11 cellular contexts compared by ENCODE assay signal in genomic region chr20:51529758-51530157, GRCh38. TPM values are rescaled to one million over a fixed set of nuclear protein-coding genes. Genes with fewer than 3 reads are reported as not detected.
DNase-seq lines count a peak whose midpoint lies in the region; TF ChIP-seq lines count a peak whose summit lies in the region.
"Had no signal": no experiment of that assay in that cellular context is flagged by ENCODE, and none has a peak within 500 bp of the region (broad histone marks: within the 10 kb centered on the region; RNA-seq: fewer than 3 reads in every experiment).

No MANE protein-coding gene starts in this region.

- TF ChIP-seq CTCF in MM.1S (IDR thresholded peaks at IDR 0.05; ENCODE audit: low read length) (no peak), suprapubic skin (IDR thresholded peaks at IDR 0.05) (no peak)

- no peak overlapping the region for H2AFZ ChIP-seq in MM.1S (ENCODE audit: low read length)

- peaks cover 98% of the 10 kb centered on the region for H3K4me1 ChIP-seq in CD8-positive, alpha-beta memory T cell (ENCODE audit: insufficient read depth, low read length)
- H3K4me1 ChIP-seq in MM.1S (ENCODE audit: low read length) (no peaks in the 10 kb centered on the region), suprapubic skin (peaks cover 36% of the 10 kb centered on the region)
- H3K4me1 ChIP-seq: BE2C had no signal

- peaks cover 89 to 100% (median 99%) of the 10 kb centered on the region in 3 donors for H3K4me1 Mint-ChIP-seq in CD8-positive, alpha-beta memory T cell
- peaks cover 94% of the 10 kb centered on the region for H3K4me1 Mint-ChIP-seq in activated naive CD4-positive, alpha-beta T cell treated with anti-CD3 and anti-CD28 coated beads for 36 hours (ENCODE audit: low read depth)

- H3K27me3 Mint-ChIP-seq in CD8-positive, alpha-beta memory T cell = no peaks in the 10 kb centered on the region
- H3K27me3 Mint-ChIP-seq in activated naive CD4-positive, alpha-beta T cell treated with anti-CD3 and anti-CD28 coated beads for 36 hours (ENCODE audit: low read depth) = no peaks in the 10 kb centered on the region

- TF ChIP-seq POLR2A in suprapubic skin (IDR thresholded peaks at IDR 0.05) = no peak

- H3K9me3 ChIP-seq in CD8-positive, alpha-beta memory T cell (ENCODE audit: low read length) = no peaks in the 10 kb centered on the region
- H3K9me3 ChIP-seq in MM.1S (replicated peaks; ENCODE audit: insufficient read depth, low read length) (no peaks in the 10 kb centered on the region), suprapubic skin (no peaks in the 10 kb centered on the region)
- H3K9me3 ChIP-seq: BE2C, ovary had no signal

- TF ChIP-seq EP300 in suprapubic skin (IDR thresholded peaks at IDR 0.05) = no peak

- H3K9ac ChIP-seq in MM.1S (ENCODE audit: low read length) = no peak overlapping the region

- H3K4me2 ChIP-seq in MM.1S (ENCODE audit: low read depth, low read length) = no peak overlapping the region

- peak overlapping the region; percentile 77 to 100 (median 99) for H3K27ac Mint-ChIP-seq in CD8-positive, alpha-beta memory T cell
- peak overlapping the region; percentile 92 for H3K27ac Mint-ChIP-seq in activated naive CD4-positive, alpha-beta T cell treated with anti-CD3 and anti-CD28 coated beads for 36 hours

- H3K27ac ChIP-seq in CD8-positive, alpha-beta memory T cell (ENCODE audit: low read depth, low read length) = peak overlapping the region; percentile 70
- H3K27ac ChIP-seq in MM.1S (ENCODE audit: low read length) (no peak overlapping the region), suprapubic skin (no peak overlapping the region)
- H3K27ac ChIP-seq: ovary had no signal

- DNase-seq in CD8-positive, alpha-beta memory T cell = peak in 4 of 5 donors; percentile 45 to 87 (median 62)
- DNase-seq in T-helper 22 cell (ENCODE audit: low read depth) (peak; percentile 51), putamen (ENCODE audit: low spot score) (no peak), MM.1S (no peak), NCI-H2081 (lab: John Stamatoyannopoulos, UW) (no peak), suprapubic skin (ENCODE audit: low spot score in 2 of 2) (no peak)
- peak; percentile 86 for DNase-seq in activated naive CD4-positive, alpha-beta T cell treated with anti-CD3 and anti-CD28 coated beads for 36 hours
- peak; percentile 72 to 78 for DNase-seq in stimulated activated CD4-positive, alpha-beta T cell treated with anti-CD3 and anti-CD28 coated beads, Interleukin-15, amount 100 ng/mL, for 48 hours (ENCODE audit: low read depth in 2 of 2)
- DNase-seq: BE2C, NCI-H748 treated with DMSO at 0.1 percent for 48 hours, ovary had no signal

- POLR2A ChIA-PET in CD8-positive, alpha-beta memory T cell (lab: Charles Lee) = interaction anchor here (0.8 to 1.4 kb wide), 3 partner anchors 12 to 28 kb away, joined by 3 read pairs; partner anchors contain the start of gene NFATC2

- H3K9me2 ChIP-seq in MM.1S (replicated peaks; ENCODE audit: insufficient read depth, low read length) = no peaks in the 10 kb centered on the region

- WGBS in suprapubic skin = 69% methylated on average over 5 of the region's 5 CpGs

- no peaks in the 10 kb centered on the region for H4K20me1 ChIP-seq in MM.1S (ENCODE audit: insufficient read depth, low read length)

- H3K79me2 ChIP-seq in MM.1S (ENCODE audit: low read length) = peaks cover 95% of the 10 kb centered on the region

- CTCF ChIA-PET in CD8-positive, alpha-beta memory T cell (lab: Charles Lee) = interaction anchor here (1.5 kb wide), 1 partner anchor 29 kb away, joined by 3 read pairs; no protein-coding TSS in a partner anchor
- CTCF ChIA-PET in activated naive CD4-positive, alpha-beta T cell treated with anti-CD3 and anti-CD28 coated beads for 36 hours (lab: Charles Lee) = no interaction called here

- H3K4me3 Mint-ChIP-seq in CD8-positive, alpha-beta memory T cell = peak overlapping the region; percentile 4 to 86 (median 81)
- peak overlapping the region; percentile 66 for H3K4me3 Mint-ChIP-seq in activated naive CD4-positive, alpha-beta T cell treated with anti-CD3 and anti-CD28 coated beads for 36 hours

- H3K9me3 Mint-ChIP-seq in CD8-positive, alpha-beta memory T cell = no peaks in the 10 kb centered on the region
- H3K9me3 Mint-ChIP-seq in activated naive CD4-positive, alpha-beta T cell treated with anti-CD3 and anti-CD28 coated beads for 36 hours = no peaks in the 10 kb centered on the region

- no peak overlapping the region for H3K4me3 ChIP-seq in CD8-positive, alpha-beta memory T cell (ENCODE audit: low read length)
- H3K4me3 ChIP-seq in MM.1S (ENCODE audit: low read length) = no peak overlapping the region
- H3K4me3 ChIP-seq in suprapubic skin = no peak overlapping the region
- H3K4me3 ChIP-seq: ovary had no signal

- no peaks in the 10 kb centered on the region for H3K36me3 ChIP-seq in CD8-positive, alpha-beta memory T cell (ENCODE audit: insufficient read depth, low read length)
- H3K36me3 ChIP-seq in MM.1S (replicated peaks; ENCODE audit: insufficient read depth, low read length) (no peaks in the 10 kb centered on the region), suprapubic skin (no peaks in the 10 kb centered on the region)
- H3K36me3 ChIP-seq: BE2C, ovary had no signal

- no peaks in the 10 kb centered on the region for H3F3A ChIP-seq in MM.1S (ENCODE audit: insufficient read depth, low read length)

- no peaks in the 10 kb centered on the region for H3K27me3 ChIP-seq in CD8-positive, alpha-beta memory T cell (ENCODE audit: insufficient read depth, low read length, poor library complexity, severe bottlenecking)
- H3K27me3 ChIP-seq in MM.1S (replicated peaks; ENCODE audit: insufficient read depth, low read length) (no peaks in the 10 kb centered on the region), suprapubic skin (no peaks in the 10 kb centered on the region)
- H3K27me3 ChIP-seq: BE2C, ovary had no signal

- peaks cover 0 to 27% (median 5%) of the 10 kb centered on the region in 3 donors for H3K36me3 Mint-ChIP-seq in CD8-positive, alpha-beta memory T cell
- peaks cover 15% of the 10 kb centered on the region for H3K36me3 Mint-ChIP-seq in activated naive CD4-positive, alpha-beta T cell treated with anti-CD3 and anti-CD28 coated beads for 36 hours (ENCODE audit: low read depth)

- intact Hi-C loops in activated naive CD4-positive, alpha-beta T cell treated with anti-CD3 and anti-CD28 coated beads for 36 hours (cut with micrococcal nuclease) = loop anchor here (2.0 to 10.0 kb wide), 3 partner anchors 107 to 1543 kb away; no protein-coding TSS in a partner anchor

RNA-seq across cellular contexts. Expression of gene NFATC2, which starts 12.8 kb away (rescaled TPM):
- 10 to 100 TPM; 63.0 to 64.4 TPM for total RNA-seq in CD8-positive, alpha-beta memory T cell
- 52.1 TPM for polyA plus RNA-seq in CD8-positive, alpha-beta memory T cell
- total RNA-seq in activated naive CD4-positive, alpha-beta T cell treated with anti-CD3 and anti-CD28 coated beads for 36 hours = 10 to 100 TPM; 15.7 to 17.4 TPM
- total RNA-seq in suprapubic skin = 10 to 100 TPM in 2 of 4 donors, 1 to 10 TPM in 2; 5.4 to 15.7 (median 8.4) TPM

Comparison
In these comparisons a context has a peak if more than half of its experiments do, and no peak if none do; other contexts are left out.
1. DNase-seq: peak in CD8-positive, alpha-beta memory T cell (4 of 5), T-helper 22 cell (single experiment), activated naive CD4-positive, alpha-beta T cell treated with anti-CD3 and anti-CD28 coated beads for 36 hours (single experiment) and stimulated activated CD4-positive, alpha-beta T cell treated with anti-CD3 and anti-CD28 coated beads, Interleukin-15, amount 100 ng/mL, for 48 hours (2 of 2); none in putamen (single experiment), MM.1S (single experiment), NCI-H2081 (0 of 2) and suprapubic skin (0 of 2).